ENCODE assay signal across 7 cellular contexts in genomic region chr12:67268896-67269631, GRCh38. TPM values are rescaled to one million over a fixed set of nuclear protein-coding genes. Genes with fewer than 3 reads are reported as not detected.
DNase-seq lines count a peak whose midpoint lies in the region; ATAC-seq and TF ChIP-seq lines count a peak whose summit lies in the region.

CAND1 (plus strand) TSS chr12:67269358; CDS start chr12:67269718, 360 bp downstream.

- peak within 1 kb of the TSS; percentile 97 for H3K4me3 ChIP-seq in astrocyte of the spinal cord (ENCODE audit: low read depth, low read length)
- H3K4me3 ChIP-seq in hepatocyte, result peak within 1 kb of the TSS; percentile 86

- no peaks in the 10 kb centered on the region for H3K36me3 ChIP-seq in hepatocyte (replicated peaks; ENCODE audit: insufficient read depth, low read depth)

- in situ Hi-C loops in astrocyte of the spinal cord (cut with HindIII; ENCODE audit: low sequenced_read_pairs), result no loop called here

- peaks cover 42% of the 10 kb centered on the region for H3K79me2 ChIP-seq in hepatocyte

- TF ChIP-seq CTCF in astrocyte of the spinal cord (IDR thresholded peaks at IDR 0.05; ENCODE audit: low read depth, low read length), result peak; percentile 1
- TF ChIP-seq CTCF in hepatocyte (IDR thresholded peaks at IDR 0.05; ENCODE audit: poor library complexity), result peak; percentile 21

- peaks cover 18% of the 10 kb centered on the region for H3K4me1 ChIP-seq in hepatocyte (ENCODE audit: insufficient read depth)

- DNase-seq in NCI-H2081 (lab: John Stamatoyannopoulos, UW) (peak; percentile 98 to 99), T1000 (lab: John Stamatoyannopoulos, UW) (peak; percentile 98), astrocyte of the spinal cord (ENCODE audit: low read depth, low spot score) (peak; percentile 99), hepatocyte (ENCODE audit: low spot score) (peak; percentile 98), retina (peak; percentile 100)

- WGBS in hepatocyte (ENCODE audit: low lambda C conversion rate, missing lambda C conversion rate), result under 1% methylated on average over 57 of the region's 61 CpGs

- no peaks in the 10 kb centered on the region for H3K27me3 ChIP-seq in hepatocyte

- H3K4me2 ChIP-seq in hepatocyte, result peak within 1 kb of the TSS; percentile 79

- H3K9me3 ChIP-seq in hepatocyte (ENCODE audit: low read depth), result no peaks in the 10 kb centered on the region

- no peaks in the 10 kb centered on the region for H3K9me2 ChIP-seq in hepatocyte (replicated peaks; ENCODE audit: insufficient read depth)

- ATAC-seq in GM18511 (IDR thresholded peaks at IDR 0.05; ENCODE audit: unreplicated experiment) (peak; percentile 77), HG03039 (IDR thresholded peaks at IDR 0.05; ENCODE audit: unreplicated experiment) (peak; percentile 75)

- H3K27ac ChIP-seq in hepatocyte, result peak within 1 kb of the TSS; percentile 91

- H2AFZ ChIP-seq in hepatocyte, result peak within 1 kb of the TSS; percentile 58

- peaks cover 38% of the 10 kb centered on the region for H4K20me1 ChIP-seq in hepatocyte (ENCODE audit: insufficient read depth, poor library complexity, severe bottlenecking)

RNA-seq across cellular contexts. Expression of gene CAND1, which starts in this region (rescaled TPM):
- 130 and 138 TPM in 2 replicates for total RNA-seq in hepatocyte
- polyA plus RNA-seq in hepatocyte, result 101 and 113 TPM in 2 replicates

Comparison
In these comparisons a context has a peak if more than half of its experiments do, and no peak if none do; other contexts are left out.
1. Peak in every context shown above with its lines: DNase-seq, ATAC-seq, H3K4me3 ChIP-seq and H3K27ac ChIP-seq.